8 cellular contexts compared by ENCODE assay signal in the genomic region with DNA sequence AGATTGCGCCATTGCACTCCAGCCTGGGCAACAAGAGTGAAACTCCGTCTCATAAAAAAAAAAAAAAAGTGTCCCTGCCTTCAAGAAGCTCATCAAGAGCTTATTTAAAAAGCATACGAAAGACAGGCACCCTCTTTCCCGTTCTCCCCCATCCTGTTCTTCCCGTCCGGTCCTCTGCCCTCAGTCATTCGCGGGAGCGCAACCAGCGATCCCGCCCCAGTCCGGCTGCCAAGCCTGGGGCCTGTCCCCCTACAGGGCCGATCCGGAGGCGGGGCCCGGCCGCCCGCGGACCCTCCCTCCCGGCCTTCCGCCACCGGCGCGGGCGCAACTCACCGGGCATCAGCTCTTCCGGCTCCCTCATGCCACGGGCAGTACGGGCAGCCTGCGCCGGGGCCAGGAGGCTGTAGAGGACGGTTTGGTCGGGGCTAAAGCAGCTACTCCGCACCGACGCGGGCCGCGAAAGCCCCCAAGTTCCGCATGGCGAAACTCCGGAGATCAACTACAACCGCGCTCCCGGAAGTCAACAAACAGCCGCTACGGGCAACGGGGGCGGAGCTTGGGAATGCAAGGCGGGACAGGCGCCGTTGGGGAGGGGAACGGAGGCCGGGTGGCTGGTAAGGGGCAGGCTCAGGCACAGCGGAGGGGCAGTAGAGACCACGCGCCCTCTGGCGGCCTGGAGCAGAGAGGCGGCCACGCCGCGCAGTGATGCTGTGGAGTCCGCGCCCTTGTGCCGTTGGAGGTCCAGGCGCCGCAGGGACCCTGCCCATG. TPM values are rescaled to one million over a fixed set of nuclear protein-coding genes. Genes with fewer than 3 reads are reported as not detected.
A peak's percentile ranks its signal among the peaks of the same experiment; 100 is the strongest.
DNase-seq lines count a peak whose midpoint lies in the region; ATAC-seq and TF ChIP-seq lines count a peak whose summit lies in the region.

A gene with protein sequence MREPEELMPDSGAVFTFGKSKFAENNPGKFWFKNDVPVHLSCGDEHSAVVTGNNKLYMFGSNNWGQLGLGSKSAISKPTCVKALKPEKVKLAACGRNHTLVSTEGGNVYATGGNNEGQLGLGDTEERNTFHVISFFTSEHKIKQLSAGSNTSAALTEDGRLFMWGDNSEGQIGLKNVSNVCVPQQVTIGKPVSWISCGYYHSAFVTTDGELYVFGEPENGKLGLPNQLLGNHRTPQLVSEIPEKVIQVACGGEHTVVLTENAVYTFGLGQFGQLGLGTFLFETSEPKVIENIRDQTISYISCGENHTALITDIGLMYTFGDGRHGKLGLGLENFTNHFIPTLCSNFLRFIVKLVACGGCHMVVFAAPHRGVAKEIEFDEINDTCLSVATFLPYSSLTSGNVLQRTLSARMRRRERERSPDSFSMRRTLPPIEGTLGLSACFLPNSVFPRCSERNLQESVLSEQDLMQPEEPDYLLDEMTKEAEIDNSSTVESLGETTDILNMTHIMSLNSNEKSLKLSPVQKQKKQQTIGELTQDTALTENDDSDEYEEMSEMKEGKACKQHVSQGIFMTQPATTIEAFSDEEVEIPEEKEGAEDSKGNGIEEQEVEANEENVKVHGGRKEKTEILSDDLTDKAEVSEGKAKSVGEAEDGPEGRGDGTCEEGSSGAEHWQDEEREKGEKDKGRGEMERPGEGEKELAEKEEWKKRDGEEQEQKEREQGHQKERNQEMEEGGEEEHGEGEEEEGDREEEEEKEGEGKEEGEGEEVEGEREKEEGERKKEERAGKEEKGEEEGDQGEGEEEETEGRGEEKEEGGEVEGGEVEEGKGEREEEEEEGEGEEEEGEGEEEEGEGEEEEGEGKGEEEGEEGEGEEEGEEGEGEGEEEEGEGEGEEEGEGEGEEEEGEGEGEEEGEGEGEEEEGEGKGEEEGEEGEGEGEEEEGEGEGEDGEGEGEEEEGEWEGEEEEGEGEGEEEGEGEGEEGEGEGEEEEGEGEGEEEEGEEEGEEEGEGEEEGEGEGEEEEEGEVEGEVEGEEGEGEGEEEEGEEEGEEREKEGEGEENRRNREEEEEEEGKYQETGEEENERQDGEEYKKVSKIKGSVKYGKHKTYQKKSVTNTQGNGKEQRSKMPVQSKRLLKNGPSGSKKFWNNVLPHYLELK (minus strand): TSS at position 503 of the 768 bp plus-strand sequence. CDS start 142 bp downstream, at position 361.

- H3K36me3 Mint-ChIP-seq in activated CD4-positive, alpha-beta T cell treated with anti-CD3 and anti-CD28 coated beads, Interleukin-2, amount 10 ng/mL, durations not matched to agents 7 days and 5 days (ENCODE audit: low read depth): no peaks in the 10 kb centered on the region

- no peaks in the 10 kb centered on the region for H3K27me3 ChIP-seq in left lung

- no peaks in the 10 kb centered on the region for H3K9me3 ChIP-seq in left lung

- peak within 1 kb of the TSS; percentile 47 to 55 for H3K4me3 ChIP-seq in left lung

- POLR2A ChIA-PET in activated CD4-positive, alpha-beta T cell treated with anti-CD3 and anti-CD28 coated beads, Interleukin-2, amount 10 ng/mL, durations not matched to agents 7 days and 5 days (lab: Charles Lee): no interaction called here

- peak within 1 kb of the TSS; percentile 78 to 96 for H3K27ac ChIP-seq in left lung

- ATAC-seq in GM19328 (IDR thresholded peaks at IDR 0.05; ENCODE audit: unreplicated experiment) (peak; percentile 91), HG03469 (IDR thresholded peaks at IDR 0.05; ENCODE audit: unreplicated experiment) (peak; percentile 85), left lung (peak; percentile 99)

- peak; percentile 73 to 80 for TF ChIP-seq CTCF in left lung (IDR thresholded peaks at IDR 0.05)

- no peaks in the 10 kb centered on the region for H3K36me3 ChIP-seq in left lung

- peaks cover 20% of the 10 kb centered on the region for H3K4me1 Mint-ChIP-seq in activated CD4-positive, alpha-beta T cell treated with anti-CD3 and anti-CD28 coated beads, Interleukin-2, amount 10 ng/mL, durations not matched to agents 7 days and 5 days

- DNase-seq in C1 segment of cervical spinal cord (lab: John Stamatoyannopoulos, UW): peak; percentile 0 to 89 (median 78)
- DNase-seq in NCI-H524 treated with DMSO at 0.1 percent for 48 hours (lab: John Stamatoyannopoulos, UW): peak; percentile 57
- DNase-seq in activated CD4-positive, alpha-beta T cell treated with anti-CD3 and anti-CD28 coated beads, Interleukin-2, amount 10 ng/mL, durations not matched to agents 7 days and 5 days: peak; percentile 93
- DNase-seq in dedifferentiated amniotic fluid mesenchymal stem cell (ENCODE audit: extremely low spot score): peak; percentile 91
- peak; percentile 95 to 97 for DNase-seq in left lung
- DNase-seq in stimulated activated CD4-positive, alpha-beta T cell treated with anti-CD3 and anti-CD28 coated beads, Interleukin-2, amount 100 ng/mL, for 4 hours (ENCODE audit: low read depth): peak; percentile 83

- peak within 1 kb of the TSS; percentile 89 for H3K4me3 Mint-ChIP-seq in activated CD4-positive, alpha-beta T cell treated with anti-CD3 and anti-CD28 coated beads, Interleukin-2, amount 10 ng/mL, durations not matched to agents 7 days and 5 days

- no peaks in the 10 kb centered on the region for H3K27me3 Mint-ChIP-seq in activated CD4-positive, alpha-beta T cell treated with anti-CD3 and anti-CD28 coated beads, Interleukin-2, amount 10 ng/mL, durations not matched to agents 7 days and 5 days

- no peaks in the 10 kb centered on the region for H3K4me1 ChIP-seq in left lung

- CTCF ChIA-PET in activated CD4-positive, alpha-beta T cell treated with anti-CD3 and anti-CD28 coated beads, Interleukin-2, amount 10 ng/mL, durations not matched to agents 7 days and 5 days (lab: Charles Lee): interaction anchor here (0.8 to 1.5 kb wide), 11 partner anchors 9 to 141 kb away, joined by 3 to 5 read pairs (median 3); no protein-coding TSS in a partner anchor

- intact Hi-C loops in left lung (cut with DNase I): no loop called here

- H3K9me3 Mint-ChIP-seq in activated CD4-positive, alpha-beta T cell treated with anti-CD3 and anti-CD28 coated beads, Interleukin-2, amount 10 ng/mL, durations not matched to agents 7 days and 5 days: no peaks in the 10 kb centered on the region

- peak within 1 kb of the TSS; percentile 94 for H3K27ac Mint-ChIP-seq in activated CD4-positive, alpha-beta T cell treated with anti-CD3 and anti-CD28 coated beads, Interleukin-2, amount 10 ng/mL, durations not matched to agents 7 days and 5 days

RNA-seq across cellular contexts. Expression of the gene that starts here (rescaled TPM):
- total RNA-seq in activated CD4-positive, alpha-beta T cell treated with anti-CD3 and anti-CD28 coated beads, Interleukin-2, amount 10 ng/mL, durations not matched to agents 7 days and 5 days: 1 to 10 TPM; 5.3 to 5.9 TPM
- 10 to 100 TPM; 10.6 to 15.0 TPM for total RNA-seq in left lung

Comparison
In these comparisons a context has a peak if more than half of its experiments do, and no peak if none do; other contexts are left out.
1. Peak in every context shown above with its lines: DNase-seq, ATAC-seq, H3K4me3 ChIP-seq and H3K27ac ChIP-seq.